In the genomic region with DNA sequence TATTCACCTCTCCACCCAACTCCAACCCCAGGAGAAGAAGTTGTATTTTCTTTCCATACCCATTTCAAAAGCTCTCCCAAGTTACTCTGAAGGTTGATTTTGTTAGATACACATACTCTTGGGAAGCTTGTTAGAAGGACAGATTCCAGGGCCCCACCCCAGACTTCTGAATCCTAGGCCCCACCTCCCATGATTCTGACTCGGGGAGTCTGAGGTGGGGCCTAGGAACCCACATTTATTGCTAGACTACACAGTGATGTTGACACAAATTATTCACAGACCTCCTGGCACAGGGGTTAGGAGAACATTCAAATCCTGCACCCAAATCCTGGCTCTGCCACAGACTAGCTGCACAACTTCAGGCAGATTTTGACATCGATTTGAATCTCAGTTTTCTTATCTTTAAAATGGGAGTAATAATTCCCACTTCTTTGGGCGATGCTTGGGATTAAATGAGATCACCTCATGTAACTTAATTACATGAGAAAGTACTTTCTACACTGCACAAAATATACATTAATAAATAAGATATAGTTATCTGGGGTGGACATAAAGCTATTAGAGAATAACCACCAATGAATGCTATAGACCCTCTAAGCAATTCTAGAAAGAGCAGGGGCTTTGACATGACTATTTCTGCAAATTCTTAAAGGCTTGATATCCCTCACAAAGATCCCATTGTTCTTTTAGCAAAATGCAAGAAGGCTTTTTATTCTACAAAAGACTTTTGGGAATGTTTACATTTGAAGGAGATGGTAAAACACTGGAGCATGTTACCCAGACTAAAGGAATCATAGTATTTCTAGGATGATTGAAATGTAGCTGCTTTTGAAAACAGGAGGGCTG, we compare ENCODE assay signal across 15 cellular contexts. TPM values are rescaled to one million over a fixed set of nuclear protein-coding genes. Genes with fewer than 3 reads are reported as not detected.
DNase-seq lines count a peak whose midpoint lies in the region; ATAC-seq, FAIRE-seq and TF ChIP-seq lines count a peak whose summit lies in the region.
"Had no signal": no experiment of that assay in that cellular context is flagged by ENCODE, and none has a peak within 500 bp of the region (broad histone marks: within the 10 kb centered on the region; RNA-seq: fewer than 3 reads in every experiment).

No MANE protein-coding gene starts in this region.

- H2BK12ac ChIP-seq in H9 (ENCODE audit: insufficient read length, low read depth, low read length) = no peak overlapping the region
- H2BK12ac ChIP-seq in H1 (ENCODE audit: low read depth, low read length) = no peak overlapping the region

- H3K4me1 ChIP-seq in H9 (ENCODE audit: insufficient read depth, low read length) (peaks cover 11% of the 10 kb centered on the region; the same call in 1 of the 2 replicates), H1 (replicated peaks in 1 of 4; ENCODE audit: control insufficient read depth in 3 of 4, insufficient read depth in 4 of 4, low read length in 3 of 4) (peaks cover 2 to 14% (median 11%) of the 10 kb centered on the region in 4 experiments; a peak in 6 of 7 replicates), smooth muscle cell (ENCODE audit: low read depth) (no peaks in the 10 kb centered on the region)

- H3K9me3 ChIP-seq in H9 (ENCODE audit: control insufficient read depth, low read depth, low read length) (no peaks in the 10 kb centered on the region), H1 (ENCODE audit: insufficient read depth in 2 of 2, low read depth in 1 of 2, low read length in 1 of 2) (no peaks in the 10 kb centered on the region), smooth muscle cell (replicated peaks; ENCODE audit: low read depth) (no peaks in the 10 kb centered on the region)
- H3K9me3 ChIP-seq: thoracic aorta had no signal

- WGBS in H9 (ENCODE audit: extremely low coverage, insufficient read length, low lambda C conversion rate) = no CpG with 5 or more reads among the region's 3 CpGs
- WGBS in H1 (ENCODE audit: extremely low coverage in 1 of 2, insufficient coverage in 1 of 2, insufficient read length in 1 of 2, insufficient replicate concordance in 2 of 2, low coverage in 1 of 2, low lambda C conversion rate in 2 of 2, missing lambda C conversion rate in 1 of 2), 2 experiments = 81% methylated on average over 3 of the region's 3 CpGs; no CpG with 5 or more reads in 1 of the 2 experiments
- 85% methylated on average over 3 of the region's 3 CpGs for WGBS in smooth muscle cell (ENCODE audit: low lambda C conversion rate)

- peaks cover 95% of the 10 kb centered on the region for H3K27me3 Mint-ChIP-seq in H9 (ENCODE audit: low read depth)

- no peak for TF ChIP-seq EP300 in H1 (IDR thresholded peaks at IDR 0.05; ENCODE audit: borderline replicate concordance in 1 of 2, low read depth in 2 of 2, low read length in 2 of 2)

- no peak for FAIRE-seq in H1 (lab: Jason Lieb, UNC)
- FAIRE-seq: astrocyte, G401.6 had no signal

- H3K9ac ChIP-seq in H9 (ENCODE audit: extremely low read depth, insufficient read length, low read length) = peak overlapping the region; percentile 11
- H3K9ac ChIP-seq in H1 (replicated peaks in 1 of 4; ENCODE audit: extremely low read depth in 1 of 4, low read depth in 3 of 4, low read length in 3 of 4) = no peak overlapping the region
- H3K9ac ChIP-seq in smooth muscle cell (ENCODE audit: low read depth) = no peak overlapping the region

- H2BK5ac ChIP-seq in H9 (ENCODE audit: insufficient read length, low read length) (no peak overlapping the region), H1 (ENCODE audit: low read depth, low read length) (no peak overlapping the region)

- no peak overlapping the region for H4K91ac ChIP-seq in H9 (ENCODE audit: insufficient read length, low read depth, low read length)
- H4K91ac ChIP-seq in H1 (replicated peaks; ENCODE audit: insufficient read length, low read length) = no peak overlapping the region

- no peak overlapping the region for H4K5ac ChIP-seq in H9 (ENCODE audit: insufficient read length, low read depth, low read length)
- H4K5ac ChIP-seq in H1 (ENCODE audit: insufficient read length, low read depth, low read length) = no peak overlapping the region

- H3K9me3 Mint-ChIP-seq in H9 = no peaks in the 10 kb centered on the region
- H3K9me3 Mint-ChIP-seq: activated T-helper 2 cell treated with anti-CD3 and anti-CD28 coated beads, Interferon-gamma antibody, Interleukin-2, Interleukin-4, amounts not matched to agents 10 μg/mL and 5 μg/mL and 100 μg/mL, durations not matched to agents 14 hours and 24 hours and 36 hours had no signal

- H3K79me1 ChIP-seq in H9 (ENCODE audit: insufficient read depth, low read depth, low read length, poor library complexity, severe bottlenecking) (no peaks in the 10 kb centered on the region), H1 (ENCODE audit: low read depth, low read length) (no peaks in the 10 kb centered on the region)

- no peak for TF ChIP-seq POLR2A in H1 (IDR thresholded peaks at IDR 0.05; ENCODE audit: control extremely low read depth in 1 of 2, low read depth in 2 of 2, low read length in 2 of 2)

- ATAC-seq in left colon (peak; percentile 48), GM21447 (IDR thresholded peaks at IDR 0.05; ENCODE audit: unreplicated experiment) (no peak), GM18870 (IDR thresholded peaks at IDR 0.05; ENCODE audit: unreplicated experiment) (no peak), GM18519 (IDR thresholded peaks at IDR 0.05; ENCODE audit: low FRiP score, unreplicated experiment) (no peak)

- no peak overlapping the region for H3K23ac ChIP-seq in H9 (ENCODE audit: insufficient read length, low read depth, low read length)
- no peak overlapping the region for H3K23ac ChIP-seq in H1 (ENCODE audit: insufficient read length)

- H2AK5ac ChIP-seq in H9 (ENCODE audit: insufficient read length, low read length) = no peak overlapping the region
- H2AK5ac ChIP-seq in H1 (ENCODE audit: low read depth, low read length) = no peak overlapping the region

- no peak for TF ChIP-seq RAD21 in H1 (IDR thresholded peaks at IDR 0.05 in 1 of 2, conservative IDR thresholded peaks at IDR 0.05 in 1 of 2; ENCODE audit: low read depth in 2 of 2, low read length in 2 of 2)

- H2AFZ ChIP-seq in H9 (ENCODE audit: low read length) = no peak overlapping the region
- no peak overlapping the region for H2AFZ ChIP-seq in H1 (ENCODE audit: low read length)
- no peak overlapping the region for H2AFZ ChIP-seq in smooth muscle cell (ENCODE audit: low read depth)

- H3K23me2 ChIP-seq in H9 (ENCODE audit: insufficient read length, low read depth, low read length, poor library complexity, severe bottlenecking) (no peaks in the 10 kb centered on the region), H1 (ENCODE audit: low read depth, low read length) (no peaks in the 10 kb centered on the region)

- intact Hi-C loops in left colon (cut with DNase I, micrococcal nuclease) = no loop called here

- H3K18ac ChIP-seq in H9 (ENCODE audit: insufficient read length, low read depth, low read length) (no peak overlapping the region), H1 (ENCODE audit: extremely low read depth, low read length) (no peak overlapping the region; the same call in 1 of the 2 replicates)

- H3K4me2 ChIP-seq in H9 (ENCODE audit: insufficient read depth, insufficient read length, low read length) = no peak overlapping the region
- H3K4me2 ChIP-seq in H1 (ENCODE audit: insufficient read depth in 1 of 2, low read depth in 2 of 2, low read length in 2 of 2) = peak overlapping the region; percentile 27 to 60; a peak in 3 of 4 replicates
- H3K4me2 ChIP-seq in smooth muscle cell = no peak overlapping the region

- DNase-seq in H9 = no peak
- DNase-seq in H1 (ENCODE audit: low read depth in 1 of 2, low spot score in 2 of 2) = no peak
- peak in 1 of 2 donors; percentile 51 for DNase-seq in left colon
- no peak for DNase-seq in smooth muscle cell (lab: John Stamatoyannopoulos, UW; ENCODE audit: unreplicated experiment)
- no peak for DNase-seq in GM19238 (ENCODE audit: insufficient read length, low spot score)
- DNase-seq: Karpas-422, NCI-H1417 had no signal

- no peak overlapping the region for H2BK15ac ChIP-seq in H9 (ENCODE audit: low read depth, low read length)
- H2BK15ac ChIP-seq in H1 (ENCODE audit: low read length) = no peak overlapping the region

- POLR2A ChIA-PET in H1 (lab: Charles Lee; ENCODE audit: partially characterized antibody) = interaction anchor here (0.9 kb wide), 1 partner anchor 27 kb away, joined by 3 read pairs; no protein-coding TSS in a partner anchor

- no peak overlapping the region for H3K14ac ChIP-seq in H9 (ENCODE audit: insufficient read depth, low read length)
- H3K14ac ChIP-seq in H1 (ENCODE audit: insufficient read length) = no peak overlapping the region

- CTCF ChIA-PET in H1 (lab: Charles Lee; ENCODE audit: partially characterized antibody) = interaction anchor here (0.7 to 2.0 kb wide), 6 partner anchors 16 to 282 kb away, joined by 3 to 7 read pairs (median 3); no protein-coding TSS in a partner anchor

- H3K4ac ChIP-seq in H9 (ENCODE audit: low read depth, low read length) (no peak overlapping the region), H1 (replicated peaks; ENCODE audit: insufficient read length, low read depth, low read length) (no peak overlapping the region)

- no peak overlapping the region for H3T11ph ChIP-seq in H9 (ENCODE audit: low read length)

- H3K36me3 ChIP-seq in H1 (ENCODE audit: control insufficient read depth in 2 of 4, insufficient read depth in 4 of 4, low read length in 3 of 4) = no peaks in the 10 kb centered on the region
- no peaks in the 10 kb centered on the region for H3K36me3 ChIP-seq in smooth muscle cell (ENCODE audit: low read depth)
- H3K36me3 ChIP-seq: thoracic aorta had no signal

- no peak overlapping the region for H2BK20ac ChIP-seq in H9 (ENCODE audit: low read depth, low read length, poor library complexity, severe bottlenecking)
- no peak overlapping the region for H2BK20ac ChIP-seq in H1 (ENCODE audit: low read length)

- no peak overlapping the region for H3K27ac Mint-ChIP-seq in H9
- H3K27ac Mint-ChIP-seq: activated T-helper 2 cell treated with anti-CD3 and anti-CD28 coated beads, Interferon-gamma antibody, Interleukin-2, Interleukin-4, amounts not matched to agents 10 μg/mL and 5 μg/mL and 100 μg/mL, durations not matched to agents 14 hours and 24 hours and 36 hours had no signal

- H4K20me1 ChIP-seq in H9 (ENCODE audit: control insufficient read depth, insufficient read depth, insufficient read length) (no peaks in the 10 kb centered on the region), H1 (replicated peaks in 1 of 2; ENCODE audit: control insufficient read depth in 1 of 2, insufficient read depth in 2 of 2, low read length in 2 of 2) (no peaks in the 10 kb centered on the region), smooth muscle cell (ENCODE audit: low read depth) (peaks cover 100% of the 10 kb centered on the region)

- H3K4me1 Mint-ChIP-seq in H9 = peaks cover 24 to 30% of the 10 kb centered on the region in 2 experiments

- H3K27me3 ChIP-seq in H9 (ENCODE audit: insufficient read depth, low read length) = no peaks in the 10 kb centered on the region; the same call in 1 of the 2 replicates
- peaks cover 0 to 13% (median 5%) of the 10 kb centered on the region in 4 experiments; a peak in 4 of 7 replicates for H3K27me3 ChIP-seq in H1 (replicated peaks in 1 of 4; ENCODE audit: control insufficient read depth in 3 of 4, extremely low read depth in 1 of 4, insufficient read depth in 3 of 4, low read length in 3 of 4)
- no peaks in the 10 kb centered on the region for H3K27me3 ChIP-seq in smooth muscle cell (ENCODE audit: low read depth)

- no peak overlapping the region for H3K56ac ChIP-seq in H9 (ENCODE audit: insufficient read length, low read depth, low read length)
- H3K56ac ChIP-seq in H1 (replicated peaks; ENCODE audit: insufficient read length, low read depth, low read length) = no peak overlapping the region

- TF ChIP-seq CTCF in H9 (conservative IDR thresholded peaks at IDR 0.05) (no peak), H1 (IDR thresholded peaks at IDR 0.05; ENCODE audit: control extremely low read depth in 1 of 3, insufficient read depth in 1 of 3, low read depth in 1 of 3, low read length in 3 of 3) (no peak), smooth muscle cell (IDR thresholded peaks at IDR 0.05; ENCODE audit: borderline replicate concordance, insufficient read depth, poor library complexity, severe bottlenecking) (no peak)

- H3K79me2 ChIP-seq in H9 (ENCODE audit: insufficient read depth, low read length) (no peaks in the 10 kb centered on the region), H1 (ENCODE audit: control insufficient read depth in 1 of 2, insufficient read depth in 2 of 2, low read length in 2 of 2) (no peaks in the 10 kb centered on the region), smooth muscle cell (ENCODE audit: low read depth) (peaks cover 90% of the 10 kb centered on the region)

- H2BK120ac ChIP-seq in H9 (ENCODE audit: low read depth, low read length, poor library complexity, severe bottlenecking) = no peak overlapping the region
- H2BK120ac ChIP-seq in H1 (replicated peaks; ENCODE audit: low read depth, low read length) = no peak overlapping the region

- no peaks in the 10 kb centered on the region for H3F3A ChIP-seq in smooth muscle cell (ENCODE audit: low read depth)

- H3K36me3 Mint-ChIP-seq in H9 (ENCODE audit: insufficient read depth in 1 of 3, low read depth in 3 of 3) = no peaks in the 10 kb centered on the region

- no peak overlapping the region for H3K4me3 Mint-ChIP-seq in H9

- H4K8ac ChIP-seq in H9 (replicated peaks; ENCODE audit: insufficient read length, low read depth, low read length) (no peak overlapping the region), H1 (ENCODE audit: extremely low read depth, insufficient read depth, low read length) (no peak overlapping the region)

- no peak overlapping the region for H3K4me3 ChIP-seq in H1 (ENCODE audit: extremely low read depth in 1 of 4, insufficient read depth in 2 of 4, low read depth in 3 of 4, low read length in 4 of 4)
- H3K4me3 ChIP-seq in smooth muscle cell = no peak overlapping the region
- H3K4me3 ChIP-seq: SK-N-MC, thoracic aorta had no signal

- no peak overlapping the region for H3K27ac ChIP-seq in H9 (ENCODE audit: insufficient read length, low read depth, low read length)
- H3K27ac ChIP-seq in H1 (ENCODE audit: low read depth, low read length) = no peak overlapping the region
- H3K27ac ChIP-seq in smooth muscle cell (ENCODE audit: low read depth) = peak overlapping the region; percentile 0
- H3K27ac ChIP-seq: SK-N-MC had no signal

RNA-seq across cellular contexts. Expression of a gene that starts 18.0 kb away (rescaled TPM):
- total RNA-seq in H9 (2021) = 0.17 and 0.22 TPM in 2 replicates
- total RNA-seq in H1 (2021; fragmentation: NEBNext Ultra II Directional; extraction: Animal tissue kit (Norgen Biotek cat#: 25700)) = 2.6 and 3.2 TPM in 2 replicates
- polyA plus RNA-seq in H1 (2011; rRNA removed) = 0.67 and 1.0 TPM in 2 replicates
- 1.4 TPM for polyA plus RNA-seq in H1 (2011; cell fraction: cytosol; rRNA removed)
- polyA plus RNA-seq in H1 (2011; cell fraction: nucleus; rRNA removed) = 3.2 TPM
- 1.0 to 2.2 TPM (median 1.4 TPM) in 4 replicates for polyA plus RNA-seq in H1 (2012, experiment 1 of 2)
- 0.76 TPM for polyA plus RNA-seq in H1 (2012, experiment 2 of 2)
- polyA plus RNA-seq in H1 (2013, experiment 1 of 2) = 2.4 TPM
- polyA plus RNA-seq in H1 (2013, experiment 2 of 2) = 2.2 TPM
- 7.9 and 10.9 TPM in 2 replicates for polyA minus RNA-seq in H1 (2011; rRNA and poly(A)+ RNA removed)
- polyA minus RNA-seq in H1 (2011; cell fraction: cytosol; rRNA and poly(A)+ RNA removed) = 1.9 TPM
- 4.6 TPM for polyA minus RNA-seq in H1 (2011; cell fraction: nucleus; rRNA and poly(A)+ RNA removed)
- 10 to 100 TPM; 31.4 to 50.1 TPM for total RNA-seq in left colon
- total RNA-seq in smooth muscle cell = 120 and 147 TPM in 2 replicates
- polyA plus RNA-seq in smooth muscle cell = 33.7 and 34.9 TPM in 2 replicates

Comparison
In these comparisons a context has a peak if more than half of its experiments do, and no peak if none do; other contexts are left out.
1. H3K4me2 ChIP-seq: peak in H1 (2 of 2); none in H9 (single experiment) and smooth muscle cell (single experiment).